ENCODE assay signal across 18 cellular contexts in the genomic region with DNA sequence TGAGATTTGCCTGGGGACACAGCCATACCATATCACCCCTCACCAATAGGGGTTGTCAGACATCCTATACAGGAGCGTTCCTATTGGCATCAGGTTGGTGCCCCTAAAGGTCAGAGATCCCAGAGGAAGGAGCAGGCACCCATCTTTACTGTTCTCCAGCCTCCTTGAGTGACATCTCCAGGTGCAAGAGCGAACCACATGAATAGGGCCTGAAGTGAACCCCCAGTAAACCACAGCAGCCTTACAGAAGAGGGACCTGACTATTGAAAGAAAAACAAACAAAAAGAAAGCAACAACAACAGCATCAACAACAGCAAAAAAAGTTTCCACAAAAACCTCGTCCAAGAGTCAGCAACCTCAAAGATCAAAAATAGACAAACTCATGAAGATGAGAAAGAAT.
"Had no signal": no experiment of that assay in that cellular context is flagged by ENCODE, and none has a peak within 500 bp of the region (broad histone marks: within the 10 kb centered on the region; RNA-seq: fewer than 3 reads in every experiment).

No MANE protein-coding gene starts in this region.

- H3K79me2 ChIP-seq: hepatocyte had no signal

- H3K27me3 ChIP-seq: dorsolateral prefrontal cortex, esophagus muscularis mucosa, gastroesophageal sphincter, heart left ventricle, hepatocyte, left lung had no signal

- DNase-seq: dermis blood vessel endothelial cell; dorsolateral prefrontal cortex; effector CD4-positive, alpha-beta T cell; effector memory CD4-positive, alpha-beta T cell; foreskin keratinocyte; heart left ventricle; hypothalamus; left cardiac atrium; left lung; left ventricle myocardium superior; lower lobe of right lung; mesenchymal stem cell; mucosa of descending colon had no signal

- H3K36me3 ChIP-seq: esophagus muscularis mucosa, gastroesophageal sphincter, heart left ventricle, left lung, lower lobe of right lung had no signal

- H3K27ac ChIP-seq: coronary artery, dorsolateral prefrontal cortex, esophagus muscularis mucosa, foreskin keratinocyte, gastroesophageal sphincter, heart left ventricle, hepatocyte, left lung, lower lobe of right lung had no signal

- H3K9me3 ChIP-seq: lower lobe of right lung had no signal

- H3K4me2 ChIP-seq: hepatocyte had no signal

- H3K4me1 Mint-ChIP-seq: mesothelial cell of epicardium had no signal

- H3K27ac Mint-ChIP-seq: mesothelial cell of epicardium had no signal

- H3K4me3 Mint-ChIP-seq: mesothelial cell of epicardium had no signal

- H3K36me3 Mint-ChIP-seq: mesothelial cell of epicardium had no signal

- H3K4me1 ChIP-seq: esophagus muscularis mucosa, foreskin keratinocyte, gastroesophageal sphincter, heart left ventricle, left lung, lower lobe of right lung had no signal

- H2AFZ ChIP-seq: hepatocyte had no signal

- H3K4me3 ChIP-seq: coronary artery, dorsolateral prefrontal cortex, esophagus muscularis mucosa, gastroesophageal sphincter, heart left ventricle, hepatocyte, left lung, lower lobe of right lung, mucosa of descending colon had no signal
